Comparison of ENCODE assay signal across 8 cellular contexts in the genomic region with DNA sequence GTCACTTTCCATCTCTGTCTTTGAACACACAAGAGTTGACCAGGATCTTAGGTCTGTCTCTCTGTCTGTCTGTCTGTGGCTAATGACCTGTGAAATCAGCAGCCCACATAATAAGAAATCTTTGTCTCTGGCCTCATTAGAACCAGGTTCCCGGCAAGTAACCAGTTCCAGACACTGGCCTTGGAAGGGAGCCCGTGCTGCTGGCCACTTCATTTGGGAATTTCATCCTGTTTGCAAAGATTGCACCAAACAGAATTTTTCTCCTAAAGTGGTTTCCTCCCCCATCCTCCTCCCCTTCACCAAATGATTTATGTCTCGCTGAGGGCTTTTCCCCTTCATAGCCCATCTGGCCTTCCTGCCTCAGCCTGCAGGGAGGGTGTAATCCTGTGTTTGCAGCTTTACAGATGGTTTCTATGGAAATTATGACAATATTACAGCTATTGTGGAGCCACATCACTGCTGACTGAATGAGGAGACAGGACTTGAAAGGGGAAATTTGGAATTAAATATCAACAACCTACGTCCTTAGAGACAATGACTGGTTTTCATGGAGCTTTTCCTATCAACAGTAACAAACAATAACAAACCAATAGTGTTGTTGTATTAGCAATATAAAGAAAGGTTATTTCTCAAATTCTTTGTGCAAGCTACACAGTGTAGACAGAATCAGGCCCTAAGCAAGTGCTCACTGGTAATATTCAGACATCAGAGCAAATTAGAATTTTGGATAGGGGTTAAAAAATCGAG. TPM values are rescaled to one million over a fixed set of nuclear protein-coding genes. Genes with fewer than 3 reads are reported as not detected.
DNase-seq lines count a peak whose midpoint lies in the region; ATAC-seq and TF ChIP-seq lines count a peak whose summit lies in the region.

No MANE protein-coding gene starts in this region.

- POLR2A ChIA-PET in activated CD4-positive, alpha-beta memory T cell treated with anti-CD3 and anti-CD28 coated beads, Interleukin-2, amount 10 ng/mL, durations not matched to agents 7 days and 5 days (lab: Charles Lee) = no interaction called here

- H3K4me3 ChIP-seq in AG09309 (ENCODE audit: control insufficient read depth, low read depth, low read length) (no peak overlapping the region), lung (no peak overlapping the region), aorta (ENCODE audit: low read length in 2 of 2) (no peak overlapping the region)

- TF ChIP-seq CTCF in AG09309 (IDR thresholded peaks at IDR 0.05; ENCODE audit: control insufficient read depth, insufficient read depth, low read depth, low read length, missing control alignments) (no peak), brain (conservative IDR thresholded peaks at IDR 0.05) (no peak), lung (IDR thresholded peaks at IDR 0.05; ENCODE audit: control extremely low read depth, extremely low read depth) (no peak)

- H3K36me3 ChIP-seq in lung (ENCODE audit: control insufficient read depth in 2 of 2, insufficient read depth in 2 of 2, low read length in 2 of 2) (no peaks in the 10 kb centered on the region), aorta (ENCODE audit: control insufficient read depth in 1 of 2, insufficient read depth in 2 of 2, low read length in 1 of 2) (no peaks in the 10 kb centered on the region)

- ATAC-seq in lung (ENCODE audit: insufficient read depth, low FRiP score) (peak; percentile 66), aorta (ENCODE audit: low FRiP score) (peak; percentile 83), GM18873 (IDR thresholded peaks at IDR 0.05; ENCODE audit: low FRiP score, unreplicated experiment) (no peak)

- H3K27me3 Mint-ChIP-seq in brain = no peaks in the 10 kb centered on the region
- H3K27me3 Mint-ChIP-seq in activated CD4-positive, alpha-beta memory T cell treated with anti-CD3 and anti-CD28 coated beads, Interleukin-2, amount 10 ng/mL, durations not matched to agents 7 days and 5 days = no peaks in the 10 kb centered on the region

- H3K4me3 Mint-ChIP-seq in brain = peak overlapping the region in 4 of 5 experiments; percentile 17 to 53 (median 44)
- no peak overlapping the region for H3K4me3 Mint-ChIP-seq in activated CD4-positive, alpha-beta memory T cell treated with anti-CD3 and anti-CD28 coated beads, Interleukin-2, amount 10 ng/mL, durations not matched to agents 7 days and 5 days

- DNase-seq in AG09309 (ENCODE audit: low read depth) = peak; percentile 99
- peak; percentile 82 for DNase-seq in NCI-H146 (lab: John Stamatoyannopoulos, UW)
- peak; percentile 49 for DNase-seq in lung (ENCODE audit: low spot score)
- DNase-seq in aorta = peak; percentile 87
- no peak for DNase-seq in activated CD4-positive, alpha-beta memory T cell treated with anti-CD3 and anti-CD28 coated beads, Interleukin-2, amount 10 ng/mL, durations not matched to agents 7 days and 5 days
- no peak for DNase-seq in iPS-NIHi7 (ENCODE audit: extremely low spot score)

- H3K4me1 ChIP-seq in lung (ENCODE audit: control insufficient read depth in 2 of 2, insufficient read depth in 2 of 2, low read length in 2 of 2) (peaks cover 1 to 19% of the 10 kb centered on the region in 2 donors), aorta (ENCODE audit: control insufficient read depth in 1 of 2, insufficient read depth in 2 of 2, low read length in 2 of 2) (peaks cover 5 to 14% of the 10 kb centered on the region in 2 donors)

- H3K4me1 Mint-ChIP-seq in brain = peaks cover 60% of the 10 kb centered on the region
- no peaks in the 10 kb centered on the region for H3K4me1 Mint-ChIP-seq in activated CD4-positive, alpha-beta memory T cell treated with anti-CD3 and anti-CD28 coated beads, Interleukin-2, amount 10 ng/mL, durations not matched to agents 7 days and 5 days

- H3K9me3 Mint-ChIP-seq in brain = no peaks in the 10 kb centered on the region
- no peaks in the 10 kb centered on the region for H3K9me3 Mint-ChIP-seq in activated CD4-positive, alpha-beta memory T cell treated with anti-CD3 and anti-CD28 coated beads, Interleukin-2, amount 10 ng/mL, durations not matched to agents 7 days and 5 days

- CTCF ChIA-PET in activated CD4-positive, alpha-beta memory T cell treated with anti-CD3 and anti-CD28 coated beads, Interleukin-2, amount 10 ng/mL, durations not matched to agents 7 days and 5 days (lab: Charles Lee) = no interaction called here

- H3K27me3 ChIP-seq in lung (ENCODE audit: control insufficient read depth, insufficient read depth) = no peaks in the 10 kb centered on the region
- H3K27me3 ChIP-seq in aorta (ENCODE audit: control insufficient read depth in 1 of 2, insufficient read depth in 2 of 2, low read length in 1 of 2) = no peaks in the 10 kb centered on the region

- H3K9me3 ChIP-seq in lung (ENCODE audit: control insufficient read depth in 2 of 2, insufficient read depth in 1 of 2, low read length in 1 of 2) (peaks cover 0 to 2% of the 10 kb centered on the region in 2 donors), aorta (ENCODE audit: control insufficient read depth, low read length) (no peaks in the 10 kb centered on the region)

- peaks cover 7% of the 10 kb centered on the region for H3K36me3 Mint-ChIP-seq in brain
- H3K36me3 Mint-ChIP-seq in activated CD4-positive, alpha-beta memory T cell treated with anti-CD3 and anti-CD28 coated beads, Interleukin-2, amount 10 ng/mL, durations not matched to agents 7 days and 5 days (ENCODE audit: low read depth) = no peaks in the 10 kb centered on the region

- WGBS in lung, 2 donors = 19 to 21% methylated on average over 5 of the region's 5 CpGs
- WGBS in aorta, 2 donors = 5% methylated on average over 5 of the region's 5 CpGs

- H3K27ac ChIP-seq in lung (ENCODE audit: low read depth in 1 of 2, low read length in 1 of 2) (peak overlapping the region; percentile 52 to 70), aorta (ENCODE audit: low read depth in 1 of 2, low read length in 2 of 2) (peak overlapping the region; percentile 94 to 95)

- intact Hi-C loops in aorta (cut with DNase I) = no loop called here

- peak overlapping the region; percentile 65 to 93 (median 90) for H3K27ac Mint-ChIP-seq in brain
- H3K27ac Mint-ChIP-seq in activated CD4-positive, alpha-beta memory T cell treated with anti-CD3 and anti-CD28 coated beads, Interleukin-2, amount 10 ng/mL, durations not matched to agents 7 days and 5 days = no peak overlapping the region

RNA-seq across cellular contexts. Expression of a gene that starts 25.7 kb away (rescaled TPM):
- polyA plus RNA-seq in brain (ENCODE audit: insufficient read depth, low read depth, low replicate concordance) = 389 TPM
- 100 to 1,000 TPM in 1 of 2 donors, 10 to 100 TPM in 1; 67.6 to 112 TPM for total RNA-seq in lung
- 10 to 100 TPM; 13.8 to 19.8 TPM for polyA plus RNA-seq in lung
- 100 to 1,000 TPM; 288 to 344 TPM for total RNA-seq in aorta
- 100 to 1,000 TPM in 1 of 2 donors, 10 to 100 TPM in 1; 85.1 to 103 TPM for polyA plus RNA-seq in aorta
- not detected for total RNA-seq in activated CD4-positive, alpha-beta memory T cell treated with anti-CD3 and anti-CD28 coated beads, Interleukin-2, amount 10 ng/mL, durations not matched to agents 7 days and 5 days

Comparison
In these comparisons a context has a peak if more than half of its experiments do, and no peak if none do; other contexts are left out.
1. DNase-seq: peak in AG09309 (single experiment), NCI-H146 (single experiment), lung (single experiment) and aorta (2 of 2); none in activated CD4-positive, alpha-beta memory T cell treated with anti-CD3 and anti-CD28 coated beads, Interleukin-2, amount 10 ng/mL, durations not matched to agents 7 days and 5 days (single experiment) and iPS-NIHi7 (single experiment).
2. RNA of a gene that starts 25.7 kb away (total RNA-seq): 288 to 344 TPM in aorta and 67.6 to 112 TPM in lung; not detected in activated CD4-positive, alpha-beta memory T cell treated with anti-CD3 and anti-CD28 coated beads, Interleukin-2, amount 10 ng/mL, durations not matched to agents 7 days and 5 days; every median in the first group is over 10 times any median in the second.